16 cellular contexts compared by ENCODE assay signal in genomic region chr2:134247679-134248078, GRCh38. TPM values are rescaled to one million over a fixed set of nuclear protein-coding genes. Genes with fewer than 3 reads are reported as not detected.
DNase-seq lines count a peak whose midpoint lies in the region; ATAC-seq and TF ChIP-seq lines count a peak whose summit lies in the region.
"Had no signal": no experiment of that assay in that cellular context is flagged by ENCODE, and none has a peak within 500 bp of the region (broad histone marks: within the 10 kb centered on the region; RNA-seq: fewer than 3 reads in every experiment).

No MANE protein-coding gene starts in this region.

- no peaks in the 10 kb centered on the region for H3K9me3 ChIP-seq in aorta (ENCODE audit: control insufficient read depth, low read length)

- CTCF ChIA-PET in T-cell (lab: Charles Lee) = interaction anchor here in 1 of 2 donors (0.9 kb wide), 1 partner anchor 12 kb away, joined by 4 read pairs; no protein-coding TSS in a partner anchor

- H3K4me1 Mint-ChIP-seq in T-cell = peaks cover 98% of the 10 kb centered on the region in 3 donors

- no peaks in the 10 kb centered on the region for H3K4me1 ChIP-seq in aorta (ENCODE audit: control insufficient read depth in 1 of 2, insufficient read depth in 2 of 2, low read length in 2 of 2)

- no peak overlapping the region for H3K4me3 ChIP-seq in aorta (ENCODE audit: low read length in 2 of 2)

- intact Hi-C loops in aorta (cut with DNase I) = loop anchor here (2.0 to 10.0 kb wide), 3 partner anchors 129 to 363 kb away; no protein-coding TSS in a partner anchor

- DNase-seq in T-cell (no peak), aorta (no peak), MV-4-11 (lab: John Stamatoyannopoulos, UW) (no peak)
- no peak for DNase-seq in activated naive CD4-positive, alpha-beta T cell (lab: John Stamatoyannopoulos, UW)
- DNase-seq: activated CD4-positive, alpha-beta memory T cell treated with anti-CD3 and anti-CD28 coated beads, Interleukin-2, amount 10 ng/mL, durations not matched to agents 7 days and 5 days; activated naive CD4-positive, alpha-beta T cell treated with anti-CD3 and anti-CD28 coated beads, Interleukin-2, amount 50 U/mL, for 16 hours; cortex of kidney; foreskin keratinocyte; left cardiac atrium; NCI-H446 treated with DMSO at 0.1 percent for 48 hours; nucleus accumbens; stimulated activated naive CD4-positive, alpha-beta T cell treated with Interleukin-2 at 50 U/mL for 16 hours had no signal

- H3K36me3 ChIP-seq in aorta (ENCODE audit: control insufficient read depth in 1 of 2, insufficient read depth in 2 of 2, low read length in 1 of 2) = no peaks in the 10 kb centered on the region

- H3K27ac Mint-ChIP-seq in T-cell = peak overlapping the region; percentile 83 to 85
- H3K27ac Mint-ChIP-seq: activated CD4-positive, alpha-beta memory T cell treated with anti-CD3 and anti-CD28 coated beads, Interleukin-2, amount 10 ng/mL, durations not matched to agents 7 days and 5 days had no signal

- H3K9me3 Mint-ChIP-seq in T-cell = no peaks in the 10 kb centered on the region
- H3K9me3 Mint-ChIP-seq: activated CD4-positive, alpha-beta memory T cell treated with anti-CD3 and anti-CD28 coated beads, Interleukin-2, amount 10 ng/mL, durations not matched to agents 7 days and 5 days had no signal

- no peak overlapping the region for H3K27ac ChIP-seq in aorta (ENCODE audit: low read depth in 1 of 2, low read length in 2 of 2)
- H3K27ac ChIP-seq: foreskin keratinocyte had no signal

- H3K4me3 Mint-ChIP-seq in T-cell = peak overlapping the region in 1 of 3 donors; percentile 11
- H3K4me3 Mint-ChIP-seq: activated CD4-positive, alpha-beta memory T cell treated with anti-CD3 and anti-CD28 coated beads, Interleukin-2, amount 10 ng/mL, durations not matched to agents 7 days and 5 days had no signal

- no peaks in the 10 kb centered on the region for H3K27me3 Mint-ChIP-seq in T-cell

- peak; percentile 32 for ATAC-seq in GM18499 (IDR thresholded peaks at IDR 0.05; ENCODE audit: insufficient read depth, unreplicated experiment)
- ATAC-seq in GM21367 (IDR thresholded peaks at IDR 0.05; ENCODE audit: unreplicated experiment) = peak; percentile 38
- peak; percentile 44 for ATAC-seq in HG03039 (IDR thresholded peaks at IDR 0.05; ENCODE audit: unreplicated experiment)
- no peak for ATAC-seq in T-cell (replicated peaks in 1 of 4)
- ATAC-seq in aorta (ENCODE audit: low FRiP score) = no peak
- no peak for ATAC-seq in SK-N-SH treated with all-trans-retinoic acid at 6 μM for 48 hours
- ATAC-seq: foreskin keratinocyte, left cardiac atrium had no signal

- peaks cover 11% of the 10 kb centered on the region for H3K36me3 Mint-ChIP-seq in T-cell

- H3K27me3 ChIP-seq in aorta (ENCODE audit: control insufficient read depth in 1 of 2, insufficient read depth in 2 of 2, low read length in 1 of 2) = no peaks in the 10 kb centered on the region
- H3K27me3 ChIP-seq: foreskin keratinocyte had no signal

- 84 to 94% methylated on average over 1 of the region's 1 CpG for WGBS in aorta, 2 donors

- POLR2A ChIA-PET in T-cell (lab: Charles Lee) = no interaction called here

TF ChIP-seq in SK-N-SH treated with all-trans-retinoic acid at 6 μM for 48 hours, 23 proteins besides CTCF, POLR2A, EP300 and RAD21:
- TF ChIP-seq ESRRG (CRISPR knock-in tag; IDR thresholded peaks at IDR 0.05) (no peak), ZNF70 (CRISPR knock-in tag; IDR thresholded peaks at IDR 0.05) (no peak), GLIS3 (CRISPR knock-in tag; IDR thresholded peaks at IDR 0.05) (no peak), OSR1 (CRISPR knock-in tag; IDR thresholded peaks at IDR 0.05) (no peak), CSDC2 (CRISPR knock-in tag; IDR thresholded peaks at IDR 0.05) (no peak), RARB (CRISPR knock-in tag; IDR thresholded peaks at IDR 0.05) (no peak), POU6F1 (CRISPR knock-in tag; IDR thresholded peaks at IDR 0.05; ENCODE audit: borderline replicate concordance, low read depth) (no peak), PATZ1 (CRISPR knock-in tag; IDR thresholded peaks at IDR 0.05; ENCODE audit: borderline replicate concordance) (no peak), ZFP3 (CRISPR knock-in tag; IDR thresholded peaks at IDR 0.05) (no peak), PPARA (CRISPR knock-in tag; IDR thresholded peaks at IDR 0.05; ENCODE audit: borderline replicate concordance) (no peak), ZNF8 (CRISPR knock-in tag; IDR thresholded peaks at IDR 0.05) (no peak), ZC3H10 (CRISPR knock-in tag; IDR thresholded peaks at IDR 0.05) (no peak), TCF4 (CRISPR knock-in tag; IDR thresholded peaks at IDR 0.05; ENCODE audit: borderline replicate concordance) (no peak), ZNF565 (CRISPR knock-in tag; conservative IDR thresholded peaks at IDR 0.05; ENCODE audit: low read depth) (no peak)
- TF ChIP-seq, protein P1, sequence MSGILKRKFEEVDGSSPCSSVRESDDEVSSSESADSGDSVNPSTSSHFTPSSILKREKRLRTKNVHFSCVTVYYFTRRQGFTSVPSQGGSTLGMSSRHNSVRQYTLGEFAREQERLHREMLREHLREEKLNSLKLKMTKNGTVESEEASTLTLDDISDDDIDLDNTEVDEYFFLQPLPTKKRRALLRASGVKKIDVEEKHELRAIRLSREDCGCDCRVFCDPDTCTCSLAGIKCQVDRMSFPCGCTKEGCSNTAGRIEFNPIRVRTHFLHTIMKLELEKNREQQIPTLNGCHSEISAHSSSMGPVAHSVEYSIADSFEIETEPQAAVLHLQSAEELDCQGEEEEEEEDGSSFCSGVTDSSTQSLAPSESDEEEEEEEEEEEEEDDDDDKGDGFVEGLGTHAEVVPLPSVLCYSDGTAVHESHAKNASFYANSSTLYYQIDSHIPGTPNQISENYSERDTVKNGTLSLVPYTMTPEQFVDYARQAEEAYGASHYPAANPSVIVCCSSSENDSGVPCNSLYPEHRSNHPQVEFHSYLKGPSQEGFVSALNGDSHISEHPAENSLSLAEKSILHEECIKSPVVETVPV (CRISPR knock-in tag; IDR thresholded peaks at IDR 0.05) = no peak

RNA-seq across cellular contexts. Expression of gene MGAT5, which starts 6.2 kb away (rescaled TPM):
- 10 to 100 TPM; 61.1 to 94.9 (median 81.8) TPM for total RNA-seq in T-cell
- total RNA-seq in aorta = 10 to 100 TPM; 36.1 to 49.7 TPM
- polyA plus RNA-seq in aorta = 1 to 10 TPM; 6.1 to 8.2 TPM

Comparison
In these comparisons a context has a peak if more than half of its experiments do, and no peak if none do; other contexts are left out.
1. ATAC-seq: peak in GM18499 (single experiment), GM21367 (single experiment) and HG03039 (single experiment); none in T-cell (0 of 4), aorta (single experiment) and SK-N-SH treated with all-trans-retinoic acid at 6 μM for 48 hours (single experiment).